In genomic region chr7:109322833-109323232, GRCh38 we compare ENCODE assay signal across 24 cellular contexts.
DNase-seq lines count a peak whose midpoint lies in the region; ATAC-seq and TF ChIP-seq lines count a peak whose summit lies in the region.
"Had no signal": no experiment of that assay in that cellular context is flagged by ENCODE, and none has a peak within 500 bp of the region (broad histone marks: within the 10 kb centered on the region; RNA-seq: fewer than 3 reads in every experiment).

No MANE protein-coding gene starts in this region.

- no peaks in the 10 kb centered on the region for H3K36me3 ChIP-seq in stomach
- H3K36me3 ChIP-seq: heart right ventricle, left ventricle myocardium inferior, thoracic aorta had no signal

- 55 to 76% (median 59%) methylated on average over 2 of the region's 2 CpGs for WGBS in stomach, 5 donors

- H3K9me3 ChIP-seq in stomach: no peaks in the 10 kb centered on the region
- H3K9me3 ChIP-seq: thoracic aorta had no signal

- TF ChIP-seq CTCF in stomach (IDR thresholded peaks at IDR 0.05): no peak

- DNase-seq in KBM-7: peak; percentile 12
- DNase-seq in RPMI8226: peak; percentile 24
- DNase-seq in hypothalamus (lab: John Stamatoyannopoulos, UW): no peak
- no peak for DNase-seq in stomach
- no peak for DNase-seq in iPS-NIHi11 (ENCODE audit: low spot score)
- DNase-seq: activated CD4-positive, alpha-beta T cell treated with anti-CD3 and anti-CD28 coated beads, Interleukin-2, amount 50 U/mL, for 1 hour; activated CD8-positive, alpha-beta memory T cell treated with anti-CD3 and anti-CD28 coated beads, Interleukin-2, amount 50 U/mL, for 4 hours; activated naive CD8-positive, alpha-beta T cell treated with anti-CD3 and anti-CD28 coated beads, Interleukin-2, amount 10 ng/mL, durations not matched to agents 7 days and 5 days; CD8-positive, alpha-beta T cell; GDM1; heart right ventricle; left ventricle myocardium inferior; naive thymus-derived CD8-positive, alpha-beta T cell; NCI-H69; PC-9; retina; SIG-M5; stimulated activated CD4-positive, alpha-beta T cell treated with anti-CD3 and anti-CD28 coated beads, Interleukin-4, amount 100 ng/mL, for 1 hour; stimulated activated naive CD4-positive, alpha-beta T cell; T-helper 2 cell had no signal

- in situ Hi-C loops in KBM-7 (cut with MboI; ENCODE audit: low pct_unique_long_range_greater_than_20kb, low sequenced_read_pairs): no loop called here

- ATAC-seq in GM18511 (IDR thresholded peaks at IDR 0.05; ENCODE audit: unreplicated experiment): peak; percentile 85
- peak; percentile 45 for ATAC-seq in GM21619 (IDR thresholded peaks at IDR 0.05; ENCODE audit: unreplicated experiment)
- ATAC-seq: CD8-positive, alpha-beta T cell; heart right ventricle; naive thymus-derived CD8-positive, alpha-beta T cell had no signal

- intact Hi-C loops in stomach (cut with DNase I; ENCODE audit: low total_unique reads): no loop called here

- no peak overlapping the region for H3K4me3 ChIP-seq in stomach
- H3K4me3 ChIP-seq: heart right ventricle, left ventricle myocardium inferior, PC-9, smooth muscle cell, thoracic aorta had no signal

- TF ChIP-seq EP300 in stomach (IDR thresholded peaks at IDR 0.05): no peak

- H3K27me3 ChIP-seq in stomach: no peaks in the 10 kb centered on the region
- H3K27me3 ChIP-seq: heart right ventricle had no signal

- H3K27ac ChIP-seq in stomach: no peak overlapping the region
- H3K27ac ChIP-seq: heart right ventricle, left ventricle myocardium inferior, PC-9, thoracic aorta had no signal

- no peak for TF ChIP-seq POLR2A in stomach (IDR thresholded peaks at IDR 0.05)

- H3K4me1 ChIP-seq in stomach: no peaks in the 10 kb centered on the region
- H3K4me1 ChIP-seq: heart right ventricle, left ventricle myocardium inferior had no signal

Comparison
In these comparisons a context has a peak if more than half of its experiments do, and no peak if none do; other contexts are left out.
1. DNase-seq: peak in KBM-7 (single experiment) and RPMI8226 (single experiment); none in hypothalamus (0 of 51), stomach (single experiment) and iPS-NIHi11 (single experiment).